In the genomic region with DNA sequence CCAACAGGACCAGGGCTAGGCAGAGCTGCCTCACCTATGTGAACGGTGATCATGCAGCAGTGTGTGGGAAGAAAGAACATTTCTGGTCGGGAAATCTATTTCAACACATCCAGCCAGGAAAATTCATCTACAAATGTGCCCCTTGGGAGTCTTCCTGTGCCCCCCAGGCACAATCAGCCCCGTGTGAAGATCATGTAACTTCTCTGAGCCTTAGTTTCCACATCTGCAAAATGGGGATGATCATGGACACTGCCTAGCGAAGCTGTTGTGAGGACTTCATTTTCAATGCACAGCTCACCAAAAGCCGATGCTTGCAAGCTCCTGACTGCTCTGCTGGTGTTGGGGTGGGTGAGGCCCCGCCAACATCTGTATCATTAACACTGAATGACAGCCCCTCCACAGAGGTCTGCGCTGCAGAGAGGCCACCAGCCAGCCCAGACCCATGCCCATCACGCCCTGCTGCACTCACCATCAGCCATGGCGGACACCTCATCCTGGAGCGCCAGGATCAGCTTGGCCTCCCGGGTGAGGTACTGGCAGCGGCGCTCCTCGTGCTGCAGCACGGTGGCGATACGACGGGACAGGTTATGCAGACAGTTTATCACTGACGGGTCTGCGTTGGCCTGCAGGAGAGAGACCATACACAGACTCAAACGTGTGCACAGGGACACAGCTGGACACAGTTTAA, we compare ENCODE assay signal across 1 cellular context.
TF ChIP-seq lines count a peak whose summit lies in the region.

No MANE protein-coding gene starts in this region.

TF ChIP-seq in WTC11, 78 proteins besides CTCF, POLR2A, EP300 and RAD21:
- TF ChIP-seq OVOL2 (CRISPR knock-in tag; IDR thresholded peaks at IDR 0.05; ENCODE audit: borderline replicate concordance): no peak
- peak; percentile 78 for TF ChIP-seq ZNF121 (CRISPR knock-in tag; IDR thresholded peaks at IDR 0.05)
